Comparison of ENCODE assay signal across 9 cellular contexts in the genomic region with DNA sequence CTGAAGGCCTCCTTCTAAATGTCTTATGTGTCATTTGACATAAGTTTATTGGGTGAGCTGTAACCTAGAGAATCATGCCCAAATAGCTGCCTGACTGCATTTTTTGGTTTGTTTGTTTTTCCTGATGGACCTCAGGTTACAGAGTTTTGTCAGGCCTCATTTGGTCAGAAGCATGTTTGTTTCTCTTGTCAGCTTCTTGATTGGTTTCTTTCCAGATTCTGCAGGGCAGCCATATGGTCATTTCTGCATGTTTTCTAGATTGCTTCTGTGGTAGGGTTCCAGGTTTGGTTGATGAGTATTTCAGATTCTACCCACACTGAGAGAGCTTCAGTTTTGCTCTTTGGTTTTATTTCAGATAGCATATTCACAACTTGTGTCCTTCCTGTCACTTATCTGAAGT. TPM values are rescaled to one million over a fixed set of nuclear protein-coding genes. Genes with fewer than 3 reads are reported as not detected.
DNase-seq lines count a peak whose midpoint lies in the region; ATAC-seq and TF ChIP-seq lines count a peak whose summit lies in the region.
"Had no signal": no experiment of that assay in that cellular context is flagged by ENCODE, and none has a peak within 500 bp of the region (broad histone marks: within the 10 kb centered on the region; RNA-seq: fewer than 3 reads in every experiment).

No MANE protein-coding gene starts in this region.

- H3K27me3 ChIP-seq in WERI-Rb-1 (ENCODE audit: insufficient read depth, low read depth, severe bottlenecking), result no peaks in the 10 kb centered on the region
- H3K27me3 ChIP-seq: SJSA1, tibial nerve had no signal

- peak; percentile 16 for DNase-seq in GM04503 (ENCODE audit: low read depth)
- DNase-seq in astrocyte of the hippocampus (ENCODE audit: low read depth, low spot score), result peak; percentile 43
- DNase-seq in natural killer cell treated with Interleukin-12 subunit alpha and Interleukin-12 subunit beta and Interleukin-15 and Interleukin-18, amount 100 ng/mL, for 72 hours (ENCODE audit: low spot score), result no peak
- DNase-seq in WERI-Rb-1, result no peak

- no peak overlapping the region for H3K4me3 ChIP-seq in WERI-Rb-1 (ENCODE audit: low read depth, low read length)
- H3K4me3 ChIP-seq: SJSA1, tibial nerve had no signal

- H3K36me3 Mint-ChIP-seq in natural killer cell treated with Interleukin-12 subunit alpha and Interleukin-12 subunit beta and Interleukin-15 and Interleukin-18, amount 100 ng/mL, for 72 hours, result peaks cover 25% of the 10 kb centered on the region

- H3K9me3 ChIP-seq in WERI-Rb-1 (ENCODE audit: severe bottlenecking), result peaks cover 4% of the 10 kb centered on the region
- H3K9me3 ChIP-seq: SJSA1 had no signal

- peak; percentile 73 for ATAC-seq in HG02852 (IDR thresholded peaks at IDR 0.05; ENCODE audit: unreplicated experiment)
- no peak for ATAC-seq in natural killer cell treated with Interleukin-12 subunit alpha and Interleukin-12 subunit beta and Interleukin-15 and Interleukin-18, amount 100 ng/mL, for 72 hours
- ATAC-seq in HG02938 (IDR thresholded peaks at IDR 0.05; ENCODE audit: unreplicated experiment), result no peak
- ATAC-seq in GM21528 (IDR thresholded peaks at IDR 0.05; ENCODE audit: low FRiP score, unreplicated experiment), result no peak

- H3K27ac ChIP-seq in WERI-Rb-1, result no peak overlapping the region
- H3K27ac ChIP-seq: SJSA1, tibial nerve had no signal

- H3K27ac Mint-ChIP-seq in natural killer cell treated with Interleukin-12 subunit alpha and Interleukin-12 subunit beta and Interleukin-15 and Interleukin-18, amount 100 ng/mL, for 72 hours, result peak overlapping the region; percentile 45 to 65

- H3K27me3 Mint-ChIP-seq in natural killer cell treated with Interleukin-12 subunit alpha and Interleukin-12 subunit beta and Interleukin-15 and Interleukin-18, amount 100 ng/mL, for 72 hours, result no peaks in the 10 kb centered on the region

- no peaks in the 10 kb centered on the region; the same call in 1 of the 2 replicates for H3K36me3 ChIP-seq in WERI-Rb-1
- H3K36me3 ChIP-seq: SJSA1 had no signal

- peaks cover 16 to 19% of the 10 kb centered on the region in 2 donors for H3K4me1 Mint-ChIP-seq in natural killer cell treated with Interleukin-12 subunit alpha and Interleukin-12 subunit beta and Interleukin-15 and Interleukin-18, amount 100 ng/mL, for 72 hours (ENCODE audit: low read depth in 2 of 2)

- H3K4me3 Mint-ChIP-seq in natural killer cell treated with Interleukin-12 subunit alpha and Interleukin-12 subunit beta and Interleukin-15 and Interleukin-18, amount 100 ng/mL, for 72 hours, result peak overlapping the region; percentile 16

- TF ChIP-seq CTCF in WERI-Rb-1 (IDR thresholded peaks at IDR 0.05; ENCODE audit: low read depth, low read length), result no peak

- H3K9me3 Mint-ChIP-seq in natural killer cell treated with Interleukin-12 subunit alpha and Interleukin-12 subunit beta and Interleukin-15 and Interleukin-18, amount 100 ng/mL, for 72 hours, result peaks cover 8% of the 10 kb centered on the region

RNA-seq across cellular contexts. Expression of a gene that starts 28.0 kb away (rescaled TPM):
- 10 to 100 TPM; 15.5 to 16.7 TPM for total RNA-seq in natural killer cell treated with Interleukin-12 subunit alpha and Interleukin-12 subunit beta and Interleukin-15 and Interleukin-18, amount 100 ng/mL, for 72 hours

Comparison
In these comparisons a context has a peak if more than half of its experiments do, and no peak if none do; other contexts are left out.
1. DNase-seq: peak in GM04503 (single experiment) and astrocyte of the hippocampus (single experiment); none in natural killer cell treated with Interleukin-12 subunit alpha and Interleukin-12 subunit beta and Interleukin-15 and Interleukin-18, amount 100 ng/mL, for 72 hours (single experiment) and WERI-Rb-1 (single experiment).